In the genomic region with DNA sequence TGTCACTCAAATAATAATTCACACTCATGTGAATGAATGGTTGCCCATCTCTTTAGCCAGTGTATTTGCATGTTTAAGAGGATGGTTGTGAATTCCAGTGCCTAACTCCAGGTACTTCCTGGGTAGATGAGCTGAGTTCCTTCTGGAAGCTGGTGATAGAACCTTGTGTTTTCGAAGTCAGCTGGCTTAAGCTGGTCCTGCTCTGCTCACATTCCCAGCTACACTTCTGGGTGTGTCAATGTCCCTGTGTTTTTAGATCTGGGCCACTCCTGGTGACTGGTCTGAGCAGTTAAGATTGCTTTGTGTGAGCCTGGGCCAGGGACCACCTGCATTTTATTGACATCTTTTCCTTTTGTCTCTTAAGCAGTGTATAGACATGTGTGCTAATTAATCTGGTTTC, we compare ENCODE assay signal across 20 cellular contexts. TPM values are rescaled to one million over a fixed set of nuclear protein-coding genes. Genes with fewer than 3 reads are reported as not detected.
A peak's percentile ranks its signal among the peaks of the same experiment; 100 is the strongest.
DNase-seq lines count a peak whose midpoint lies in the region; ATAC-seq, FAIRE-seq and TF ChIP-seq lines count a peak whose summit lies in the region.
"Had no signal": no experiment of that assay in that cellular context is flagged by ENCODE, and none has a peak within 500 bp of the region (broad histone marks: within the 10 kb centered on the region; RNA-seq: fewer than 3 reads in every experiment).

No MANE protein-coding gene starts in this region.

- H4K20me1 ChIP-seq in H9 (ENCODE audit: control insufficient read depth, insufficient read depth, insufficient read length) (no peaks in the 10 kb centered on the region), astrocyte (ENCODE audit: insufficient read depth, low read length) (peaks cover 77% of the 10 kb centered on the region)

- H3T11ph ChIP-seq in H9 (ENCODE audit: low read length), result no peak overlapping the region

- H3K79me2 ChIP-seq in H9 (ENCODE audit: insufficient read depth, low read length) (peaks cover 37% of the 10 kb centered on the region), astrocyte (ENCODE audit: insufficient read depth, low read length) (peaks cover 100% of the 10 kb centered on the region)

- H4K8ac ChIP-seq in H9 (replicated peaks; ENCODE audit: insufficient read length, low read depth, low read length), result no peak overlapping the region

- peaks cover 70% of the 10 kb centered on the region for H3K27me3 Mint-ChIP-seq in H9 (ENCODE audit: low read depth)
- H3K27me3 Mint-ChIP-seq in astrocyte (ENCODE audit: low read depth, unreplicated experiment), result no peaks in the 10 kb centered on the region

- H3K27ac Mint-ChIP-seq in H9 (peak overlapping the region in 1 of 3 experiments; percentile 75; a peak in 2 of 7 replicates), astrocyte (ENCODE audit: unreplicated experiment) (no peak overlapping the region)
- H3K27ac Mint-ChIP-seq in stimulated activated effector memory CD8-positive, alpha-beta T cell treated with anti-CD3 and anti-CD28 coated beads, Interleukin-12 subunit alpha, Interleukin-12 subunit beta, amount 100 ng/mL, for 72 hours, result no peak overlapping the region
- H3K27ac Mint-ChIP-seq: naive thymus-derived CD4-positive, alpha-beta T cell had no signal

- H3K4ac ChIP-seq in H9 (ENCODE audit: low read depth, low read length), result no peak overlapping the region

- H2AFZ ChIP-seq in H9 (ENCODE audit: low read length) (no peak overlapping the region), astrocyte (ENCODE audit: low read depth, low read length) (no peak overlapping the region)

- FAIRE-seq in astrocyte (lab: Jason Lieb, UNC), result no peak
- FAIRE-seq: H54 had no signal

- no peak overlapping the region for H4K5ac ChIP-seq in H9 (ENCODE audit: insufficient read length, low read depth, low read length)

- H3K9me3 Mint-ChIP-seq in H9 (no peaks in the 10 kb centered on the region; a peak in 1 of 5 replicates), astrocyte (ENCODE audit: unreplicated experiment) (no peaks in the 10 kb centered on the region)
- H3K9me3 Mint-ChIP-seq in stimulated activated effector memory CD8-positive, alpha-beta T cell treated with anti-CD3 and anti-CD28 coated beads, Interleukin-12 subunit alpha, Interleukin-12 subunit beta, amount 100 ng/mL, for 72 hours, result no peaks in the 10 kb centered on the region

- H3K14ac ChIP-seq in H9 (ENCODE audit: insufficient read depth, low read length), result no peak overlapping the region

- intact Hi-C loops in lower lobe of right lung (cut with DNase I), result no loop called here

- no peak overlapping the region for H2AK5ac ChIP-seq in H9 (ENCODE audit: insufficient read length, low read length)

- no peak overlapping the region for H3K27ac ChIP-seq in H9 (ENCODE audit: insufficient read length, low read depth, low read length)
- H3K27ac ChIP-seq in astrocyte (ENCODE audit: low read depth, low read length), result peak overlapping the region; percentile 74
- H3K27ac ChIP-seq in lower lobe of right lung, result no peak overlapping the region
- H3K27ac ChIP-seq: esophagus muscularis mucosa, KMS-11, upper lobe of left lung had no signal

- H3K9me3 ChIP-seq in H9 (ENCODE audit: control insufficient read depth, low read depth, low read length) (no peaks in the 10 kb centered on the region), astrocyte (ENCODE audit: insufficient read depth, low read depth, low read length) (no peaks in the 10 kb centered on the region), lower lobe of right lung (no peaks in the 10 kb centered on the region), skeletal muscle satellite cell (replicated peaks; ENCODE audit: low read length) (no peaks in the 10 kb centered on the region)
- H3K9me3 ChIP-seq: esophagus muscularis mucosa, heart right ventricle, upper lobe of left lung had no signal

- peak overlapping the region in 1 of 2 experiments; percentile 64; a peak in 2 of 5 replicates for H3K4me3 Mint-ChIP-seq in H9
- H3K4me3 Mint-ChIP-seq in astrocyte (ENCODE audit: unreplicated experiment), result no peak overlapping the region
- no peak overlapping the region for H3K4me3 Mint-ChIP-seq in stimulated activated effector memory CD8-positive, alpha-beta T cell treated with anti-CD3 and anti-CD28 coated beads, Interleukin-12 subunit alpha, Interleukin-12 subunit beta, amount 100 ng/mL, for 72 hours
- H3K4me3 Mint-ChIP-seq: naive thymus-derived CD4-positive, alpha-beta T cell had no signal

- H4K91ac ChIP-seq in H9 (ENCODE audit: insufficient read length, low read depth, low read length), result no peak overlapping the region

- H3K27me3 ChIP-seq in H9 (ENCODE audit: insufficient read depth, low read length), result peaks cover 12% of the 10 kb centered on the region; the same call in 1 of the 2 replicates
- H3K27me3 ChIP-seq in astrocyte (ENCODE audit: insufficient read depth, low read length), result no peaks in the 10 kb centered on the region
- no peaks in the 10 kb centered on the region for H3K27me3 ChIP-seq in lower lobe of right lung (ENCODE audit: low read depth)
- no peaks in the 10 kb centered on the region for H3K27me3 ChIP-seq in skeletal muscle satellite cell (ENCODE audit: control insufficient read depth, insufficient read depth, low read length)
- H3K27me3 ChIP-seq: esophagus muscularis mucosa, upper lobe of left lung had no signal

- H2BK20ac ChIP-seq in H9 (ENCODE audit: low read depth, low read length, poor library complexity, severe bottlenecking), result no peak overlapping the region

- no peak overlapping the region for H3K9ac ChIP-seq in H9 (ENCODE audit: extremely low read depth, insufficient read length, low read length)
- peak overlapping the region; percentile 39 for H3K9ac ChIP-seq in astrocyte (ENCODE audit: low read length)
- peak overlapping the region; percentile 74 for H3K9ac ChIP-seq in skeletal muscle satellite cell (ENCODE audit: low read depth, low read length)
- H3K9ac ChIP-seq: KMS-11 had no signal

- ATAC-seq in lower lobe of right lung, result peak; percentile 23 to 24
- ATAC-seq in stimulated activated effector memory CD8-positive, alpha-beta T cell treated with anti-CD3 and anti-CD28 coated beads, Interleukin-12 subunit alpha, Interleukin-12 subunit beta, amount 100 ng/mL, for 72 hours, result no peak
- ATAC-seq in HG03108 (IDR thresholded peaks at IDR 0.05; ENCODE audit: unreplicated experiment), result no peak
- ATAC-seq: heart right ventricle; naive thymus-derived CD4-positive, alpha-beta T cell had no signal

- no CpG with 5 or more reads among the region's 1 CpG for WGBS in H9 (ENCODE audit: extremely low coverage, insufficient read length, low lambda C conversion rate)

- H3K36me3 Mint-ChIP-seq in H9 (ENCODE audit: insufficient read depth in 1 of 3, low read depth in 3 of 3) (peaks cover 4 to 9% (median 4%) of the 10 kb centered on the region in 3 experiments; a peak in 6 of 7 replicates), astrocyte (ENCODE audit: low read depth, unreplicated experiment) (peaks cover 7% of the 10 kb centered on the region)
- H3K36me3 Mint-ChIP-seq in stimulated activated effector memory CD8-positive, alpha-beta T cell treated with anti-CD3 and anti-CD28 coated beads, Interleukin-12 subunit alpha, Interleukin-12 subunit beta, amount 100 ng/mL, for 72 hours, result no peaks in the 10 kb centered on the region

- H3K4me2 ChIP-seq in H9 (ENCODE audit: insufficient read depth, insufficient read length, low read length) (peak overlapping the region; percentile 15), astrocyte (ENCODE audit: low read length) (peak overlapping the region; percentile 15), skeletal muscle satellite cell (ENCODE audit: low read length) (peak overlapping the region; percentile 74)
- H3K4me2 ChIP-seq: KMS-11 had no signal

- H3K36me3 ChIP-seq in astrocyte (ENCODE audit: insufficient read depth, low read length), result peaks cover 2% of the 10 kb centered on the region
- no peaks in the 10 kb centered on the region for H3K36me3 ChIP-seq in lower lobe of right lung
- H3K36me3 ChIP-seq in skeletal muscle satellite cell (ENCODE audit: insufficient read depth, low read length), result peaks cover 15% of the 10 kb centered on the region
- H3K36me3 ChIP-seq: esophagus muscularis mucosa, upper lobe of left lung had no signal

- H3K4me1 ChIP-seq in H9 (ENCODE audit: insufficient read depth, low read length), result peaks cover 55% of the 10 kb centered on the region
- peaks cover 67% of the 10 kb centered on the region for H3K4me1 ChIP-seq in astrocyte (ENCODE audit: insufficient read depth, low read length)
- H3K4me1 ChIP-seq in lower lobe of right lung, result peaks cover 36% of the 10 kb centered on the region
- peaks cover 91% of the 10 kb centered on the region for H3K4me1 ChIP-seq in skeletal muscle satellite cell (ENCODE audit: control insufficient read depth, insufficient read depth, low read length)

- no peak overlapping the region for H2BK5ac ChIP-seq in H9 (ENCODE audit: insufficient read length, low read length)

- no peaks in the 10 kb centered on the region for H3K23me2 ChIP-seq in H9 (ENCODE audit: insufficient read length, low read depth, low read length, poor library complexity, severe bottlenecking)

- H3K4me1 Mint-ChIP-seq in H9, result peaks cover 91 to 97% of the 10 kb centered on the region in 2 experiments
- peaks cover 87% of the 10 kb centered on the region for H3K4me1 Mint-ChIP-seq in astrocyte (ENCODE audit: low read depth, unreplicated experiment)
- H3K4me1 Mint-ChIP-seq in stimulated activated effector memory CD8-positive, alpha-beta T cell treated with anti-CD3 and anti-CD28 coated beads, Interleukin-12 subunit alpha, Interleukin-12 subunit beta, amount 100 ng/mL, for 72 hours, result no peaks in the 10 kb centered on the region

- no peak overlapping the region for H3K23ac ChIP-seq in H9 (ENCODE audit: insufficient read length, low read depth, low read length)

- DNase-seq in H9 (no peak), astrocyte (ENCODE audit: low read depth) (no peak), lower lobe of right lung (no peak), epidermal melanocyte (ENCODE audit: insufficient read length, low spot score) (no peak), DMS153 treated with DMSO at 0.1 percent for 48 hours (lab: John Stamatoyannopoulos, UW; ENCODE audit: unreplicated experiment) (no peak)
- no peak for DNase-seq in stimulated activated effector memory CD8-positive, alpha-beta T cell treated with anti-CD3 and anti-CD28 coated beads, Interleukin-12 subunit alpha, Interleukin-12 subunit beta, amount 100 ng/mL, for 72 hours (ENCODE audit: low spot score in 2 of 2)
- DNase-seq: AML-193; anterior cingulate cortex; cortex of kidney; heart right ventricle; naive thymus-derived CD4-positive, alpha-beta T cell; NCI-H1417 treated with DMSO at 0.1 percent for 48 hours; NCI-H446; stimulated activated CD4-positive, alpha-beta T cell treated with anti-CD3 and anti-CD28 coated beads, Interleukin-2, amount 100 ng/mL, for 48 hours had no signal

- no peak overlapping the region for H3K18ac ChIP-seq in H9 (ENCODE audit: insufficient read length, low read depth, low read length)

- no peak for TF ChIP-seq CTCF in H9 (conservative IDR thresholded peaks at IDR 0.05)
- TF ChIP-seq CTCF in astrocyte (IDR thresholded peaks at IDR 0.05; ENCODE audit: insufficient read depth, low read depth, low read length), result no peak
- no peak for TF ChIP-seq CTCF in lower lobe of right lung (IDR thresholded peaks at IDR 0.05)

- H3K56ac ChIP-seq in H9 (ENCODE audit: insufficient read length, low read depth, low read length), result no peak overlapping the region

- no peak overlapping the region for H2BK15ac ChIP-seq in H9 (ENCODE audit: low read depth, low read length)

- H2BK120ac ChIP-seq in H9 (ENCODE audit: low read depth, low read length, poor library complexity, severe bottlenecking), result no peak overlapping the region

- H3K4me3 ChIP-seq in astrocyte (ENCODE audit: insufficient read depth, low read depth, low read length) (no peak overlapping the region), lower lobe of right lung (no peak overlapping the region), skeletal muscle satellite cell (ENCODE audit: low read length) (peak overlapping the region; percentile 39)
- H3K4me3 ChIP-seq: esophagus muscularis mucosa, heart right ventricle, upper lobe of left lung had no signal

- peaks cover 8% of the 10 kb centered on the region for H3K79me1 ChIP-seq in H9 (ENCODE audit: insufficient read depth, low read depth, low read length, poor library complexity, severe bottlenecking)

- H2BK12ac ChIP-seq in H9 (ENCODE audit: insufficient read length, low read depth, low read length), result no peak overlapping the region

RNA-seq across cellular contexts. Expression of a gene that starts 10.6 kb away (rescaled TPM):
- total RNA-seq in H9 (2021), result 75.1 and 76.8 TPM in 2 replicates
- total RNA-seq in astrocyte, result 141 and 149 TPM in 2 replicates
- total RNA-seq in lower lobe of right lung, result 51.9 TPM
- total RNA-seq in skeletal muscle satellite cell (2012; rRNA removed), result 67.2 and 70.3 TPM in 2 replicates

Comparison
In these comparisons a context has a peak if more than half of its experiments do, and no peak if none do; other contexts are left out.
1. H3K4me2 ChIP-seq: peak in every context shown above with its lines; median percentile 74 in skeletal muscle satellite cell; 15 in H9; 15 in astrocyte.
2. ATAC-seq: peak in lower lobe of right lung (2 of 2); none in stimulated activated effector memory CD8-positive, alpha-beta T cell treated with anti-CD3 and anti-CD28 coated beads, Interleukin-12 subunit alpha, Interleukin-12 subunit beta, amount 100 ng/mL, for 72 hours (single experiment) and HG03108 (single experiment).